In genomic region chr7:23530901-23531793, GRCh38 we compare ENCODE assay signal across 8 cellular contexts. TPM values are rescaled to one million over a fixed set of nuclear protein-coding genes. Genes with fewer than 3 reads are reported as not detected.
DNase-seq lines count a peak whose midpoint lies in the region; ATAC-seq and TF ChIP-seq lines count a peak whose summit lies in the region.

No MANE protein-coding gene starts in this region.

- no peaks in the 10 kb centered on the region for H3K27me3 ChIP-seq in thyroid gland

- H3K4me1 Mint-ChIP-seq in Calu3 (ENCODE audit: low read depth, unreplicated experiment), result peaks cover 47% of the 10 kb centered on the region
- H3K4me1 Mint-ChIP-seq in glutamatergic neuron (ENCODE audit: low read depth, unreplicated experiment), result peaks cover 19% of the 10 kb centered on the region

- H3K9me3 ChIP-seq in thyroid gland, result no peaks in the 10 kb centered on the region

- peak; percentile 65 for DNase-seq in Calu3
- DNase-seq in HT1080 (ENCODE audit: low read depth), result peak; percentile 32
- DNase-seq in SHP77 (lab: John Stamatoyannopoulos, UW), result peak; percentile 74 to 75
- peak; percentile 41 to 85 for DNase-seq in activated naive CD4-positive, alpha-beta T cell treated with anti-CD3 and anti-CD28 coated beads, Interleukin-2, amount 50 U/mL, for 72 hours (ENCODE audit: low spot score in 2 of 2)
- peak; percentile 78 for DNase-seq in glutamatergic neuron
- DNase-seq in omental fat pad (ENCODE audit: low spot score), result no peak
- peak; percentile 67 to 70 for DNase-seq in thyroid gland

- no peaks in the 10 kb centered on the region for H3K36me3 ChIP-seq in thyroid gland

- CTCF ChIA-PET in Calu3 (lab: Charles Lee), result interaction anchor here (0.9 to 1.5 kb wide), 4 partner anchors 14 to 258 kb away, joined by 3 to 8 read pairs (median 4); no protein-coding TSS in a partner anchor

- intact Hi-C loops in Calu3 (cut with micrococcal nuclease; ENCODE audit: unreplicated experiment) (no loop called here), thyroid gland (cut with DNase I) (no loop called here)

- H3K4me3 ChIP-seq in thyroid gland (replicated peaks in 1 of 3), result peak overlapping the region; percentile 69 to 76 (median 74)

- H3K9me3 Mint-ChIP-seq in Calu3 (ENCODE audit: low read depth, unreplicated experiment) (no peaks in the 10 kb centered on the region), glutamatergic neuron (ENCODE audit: unreplicated experiment) (peaks cover 9% of the 10 kb centered on the region)
- no peaks in the 10 kb centered on the region for H3K9me3 Mint-ChIP-seq in activated naive CD4-positive, alpha-beta T cell treated with anti-CD3 and anti-CD28 coated beads, Interleukin-2, amount 50 U/mL, for 72 hours

- TF ChIP-seq CTCF in Calu3 (IDR thresholded peaks at IDR 0.05; ENCODE audit: unreplicated experiment) (no peak), glutamatergic neuron (IDR thresholded peaks at IDR 0.05; ENCODE audit: partially characterized antibody, unreplicated experiment) (no peak), omental fat pad (IDR thresholded peaks at IDR 0.05) (no peak), thyroid gland (IDR thresholded peaks at IDR 0.05) (no peak)

- 1% methylated on average over 48 to 58 of the region's 58 CpGs for WGBS in thyroid gland, 2 donors

- H3K4me1 ChIP-seq in thyroid gland, result peaks cover 33 to 34% of the 10 kb centered on the region in 2 donors

- H3K36me3 Mint-ChIP-seq in Calu3 (ENCODE audit: insufficient read depth, unreplicated experiment) (peaks cover 46% of the 10 kb centered on the region), glutamatergic neuron (ENCODE audit: unreplicated experiment) (no peaks in the 10 kb centered on the region)
- peaks cover 21 to 31% of the 10 kb centered on the region in 2 donors for H3K36me3 Mint-ChIP-seq in activated naive CD4-positive, alpha-beta T cell treated with anti-CD3 and anti-CD28 coated beads, Interleukin-2, amount 50 U/mL, for 72 hours

- ATAC-seq in GM21367 (IDR thresholded peaks at IDR 0.05; ENCODE audit: unreplicated experiment), result peak; percentile 18
- peak; percentile 58 to 63 for ATAC-seq in activated naive CD4-positive, alpha-beta T cell treated with anti-CD3 and anti-CD28 coated beads, Interleukin-2, amount 50 U/mL, for 72 hours
- peak; percentile 57 for ATAC-seq in omental fat pad (ENCODE audit: low FRiP score)

- H3K27me3 Mint-ChIP-seq in Calu3 (ENCODE audit: unreplicated experiment), result no peaks in the 10 kb centered on the region
- H3K27me3 Mint-ChIP-seq in glutamatergic neuron (ENCODE audit: unreplicated experiment), result peaks cover 10% of the 10 kb centered on the region

- no TSS peak for BruUV-seq in Calu3 (replicated peaks; lab: Mats Ljungman, UMichigan)

- H3K27ac Mint-ChIP-seq in Calu3 (ENCODE audit: unreplicated experiment) (peak overlapping the region; percentile 93), glutamatergic neuron (ENCODE audit: unreplicated experiment) (peak overlapping the region; percentile 100)
- H3K27ac Mint-ChIP-seq in activated naive CD4-positive, alpha-beta T cell treated with anti-CD3 and anti-CD28 coated beads, Interleukin-2, amount 50 U/mL, for 72 hours, result peak overlapping the region; percentile 99 to 100

- TF ChIP-seq POLR2A in thyroid gland (IDR thresholded peaks at IDR 0.05), result peak in 1 of 2 donors; percentile 29

- H3K4me3 Mint-ChIP-seq in Calu3 (ENCODE audit: low read depth, unreplicated experiment), result peak overlapping the region; percentile 79
- H3K4me3 Mint-ChIP-seq in glutamatergic neuron (ENCODE audit: unreplicated experiment), result peak overlapping the region; percentile 99

- peak overlapping the region; percentile 97 to 99 (median 99) for H3K27ac ChIP-seq in thyroid gland

RNA-seq across cellular contexts. Expression of gene TRA2A, which starts 0.6 kb away (rescaled TPM):
- 136 and 143 TPM in 2 replicates for total RNA-seq in Calu3 (2022)
- 15.8 and 49.6 TPM in 2 replicates for total RNA-seq in HT1080 (2014; rRNA removed; shearing (Covaris generic))
- polyA plus RNA-seq in HT1080 (2015; cell fraction: cytosol; rRNA removed), result 35.1 and 42.9 TPM in 2 replicates
- polyA plus RNA-seq in HT1080 (2015; cell fraction: nucleus; rRNA removed), result 94.0 and 98.6 TPM in 2 replicates
- total RNA-seq in activated naive CD4-positive, alpha-beta T cell treated with anti-CD3 and anti-CD28 coated beads, Interleukin-2, amount 50 U/mL, for 72 hours, result 100 to 1,000 TPM in 1 of 2 donors, 10 to 100 TPM in 1; 85.8 to 114 TPM
- 108 TPM for total RNA-seq in glutamatergic neuron (ENCODE audit: unreplicated experiment)
- 10 to 100 TPM; 33.5 to 59.7 (median 40.7) TPM for total RNA-seq in omental fat pad
- 10 to 100 TPM; 31.6 to 49.0 (median 42.8) TPM for total RNA-seq in thyroid gland
